In genomic region chr12:388012-388411, GRCh38 we compare ENCODE assay signal across 8 cellular contexts. TPM values are rescaled to one million over a fixed set of nuclear protein-coding genes. Genes with fewer than 3 reads are reported as not detected.
DNase-seq lines count a peak whose midpoint lies in the region; ATAC-seq and TF ChIP-seq lines count a peak whose summit lies in the region.

No MANE protein-coding gene starts in this region.

- no peak for TF ChIP-seq POLR2A in upper lobe of left lung (IDR thresholded peaks at IDR 0.05)

- H3K4me3 ChIP-seq in astrocyte of the spinal cord (ENCODE audit: low read depth, low read length), result peak overlapping the region; percentile 76
- peak overlapping the region; percentile 92 for H3K4me3 ChIP-seq in lower lobe of right lung
- peak overlapping the region; percentile 74 to 93 (median 88) for H3K4me3 ChIP-seq in upper lobe of left lung

- H3K36me3 ChIP-seq in lower lobe of right lung, result peaks cover 27% of the 10 kb centered on the region
- H3K36me3 ChIP-seq in upper lobe of left lung, result peaks cover 10 to 18% (median 15%) of the 10 kb centered on the region in 4 donors

- no peaks in the 10 kb centered on the region for H3K9me3 Mint-ChIP-seq in activated naive CD4-positive, alpha-beta T cell treated with anti-CD3 and anti-CD28 coated beads for 36 hours

- peaks cover 17% of the 10 kb centered on the region for H3K36me3 Mint-ChIP-seq in activated naive CD4-positive, alpha-beta T cell treated with anti-CD3 and anti-CD28 coated beads for 36 hours (ENCODE audit: low read depth)

- no peak for TF ChIP-seq EP300 in upper lobe of left lung (IDR thresholded peaks at IDR 0.05)

- 2 to 5% methylated on average over 2 of the region's 2 CpGs for WGBS in upper lobe of left lung, 2 donors

- in situ Hi-C loops in astrocyte of the spinal cord (cut with HindIII; ENCODE audit: low sequenced_read_pairs), result no loop called here

- H3K4me3 Mint-ChIP-seq in activated naive CD4-positive, alpha-beta T cell treated with anti-CD3 and anti-CD28 coated beads for 36 hours, result peak overlapping the region; percentile 96

- TF ChIP-seq CTCF in astrocyte of the spinal cord (IDR thresholded peaks at IDR 0.05; ENCODE audit: low read depth, low read length) (no peak), lower lobe of right lung (IDR thresholded peaks at IDR 0.05) (no peak), upper lobe of left lung (IDR thresholded peaks at IDR 0.05) (no peak), omental fat pad (IDR thresholded peaks at IDR 0.05) (no peak)

- H3K27ac Mint-ChIP-seq in activated naive CD4-positive, alpha-beta T cell treated with anti-CD3 and anti-CD28 coated beads for 36 hours, result peak overlapping the region; percentile 98

- ATAC-seq in lower lobe of right lung (no peak), upper lobe of left lung (ENCODE audit: low FRiP score in 2 of 2) (no peak), omental fat pad (ENCODE audit: low FRiP score) (no peak)

- peak overlapping the region; percentile 95 for H3K27ac ChIP-seq in lower lobe of right lung
- H3K27ac ChIP-seq in upper lobe of left lung, result peak overlapping the region; percentile 92 to 98 (median 96)

- intact Hi-C loops in activated naive CD4-positive, alpha-beta T cell treated with anti-CD3 and anti-CD28 coated beads for 36 hours (cut with micrococcal nuclease), result loop anchor here (2.0 to 10.0 kb wide), 4 partner anchors 101 to 1617 kb away; partner anchors contain the start of genes DCP1B and WNK1
- intact Hi-C loops in lower lobe of right lung (cut with DNase I), result no loop called here

- H3K4me1 ChIP-seq in lower lobe of right lung, result peaks cover 44% of the 10 kb centered on the region
- peaks cover 22 to 40% (median 27%) of the 10 kb centered on the region in 4 donors for H3K4me1 ChIP-seq in upper lobe of left lung

- H3K27me3 ChIP-seq in lower lobe of right lung (ENCODE audit: low read depth) (no peaks in the 10 kb centered on the region), upper lobe of left lung (no peaks in the 10 kb centered on the region)

- DNase-seq in activated naive CD4-positive, alpha-beta T cell treated with anti-CD3 and anti-CD28 coated beads for 36 hours, result no peak
- no peak for DNase-seq in activated naive CD4-positive, alpha-beta T cell treated with Interleukin-2 at 50 U/mL for 16 hours
- DNase-seq in astrocyte of the spinal cord (ENCODE audit: low read depth, low spot score) (no peak), lower lobe of right lung (no peak), upper lobe of left lung (no peak), omental fat pad (ENCODE audit: low spot score) (no peak), NCI-H1930 (lab: John Stamatoyannopoulos, UW) (no peak), DMS 273 treated with DMSO at 0.1 percent for 48 hours (lab: John Stamatoyannopoulos, UW) (no peak)

- CTCF ChIA-PET in activated naive CD4-positive, alpha-beta T cell treated with anti-CD3 and anti-CD28 coated beads for 36 hours (lab: Charles Lee), result interaction anchor here (3.4 kb wide), 1 partner anchor 13 kb away, joined by 15 read pairs; the partner anchor contains the start of gene CCDC77

- H3K27me3 Mint-ChIP-seq in activated naive CD4-positive, alpha-beta T cell treated with anti-CD3 and anti-CD28 coated beads for 36 hours (ENCODE audit: low read depth), result no peaks in the 10 kb centered on the region

- H3K9me3 ChIP-seq in lower lobe of right lung, result no peaks in the 10 kb centered on the region
- no peaks in the 10 kb centered on the region for H3K9me3 ChIP-seq in upper lobe of left lung

- peaks cover 42% of the 10 kb centered on the region for H3K4me1 Mint-ChIP-seq in activated naive CD4-positive, alpha-beta T cell treated with anti-CD3 and anti-CD28 coated beads for 36 hours (ENCODE audit: low read depth)

RNA-seq across cellular contexts. Expression of gene KDM5A, which starts 1.1 kb away (rescaled TPM):
- total RNA-seq in activated naive CD4-positive, alpha-beta T cell treated with anti-CD3 and anti-CD28 coated beads for 36 hours, result 10 to 100 TPM; 59.0 to 61.3 TPM
- total RNA-seq in lower lobe of right lung (74.2 TPM), upper lobe of left lung (10 to 100 TPM; 51.2 to 79.6 (median 60.1) TPM), omental fat pad (10 to 100 TPM; 48.0 to 86.2 (median 49.9) TPM)

RNA-seq across cellular contexts. Expression of gene CCDC77, which starts 13.4 kb away (rescaled TPM):
- 10 to 100 TPM; 13.2 to 14.9 TPM for total RNA-seq in activated naive CD4-positive, alpha-beta T cell treated with anti-CD3 and anti-CD28 coated beads for 36 hours
- 7.4 TPM for total RNA-seq in lower lobe of right lung
- total RNA-seq in upper lobe of left lung, result 10 to 100 TPM in 1 of 6 donors, 1 to 10 TPM in 5; 6.5 to 25.1 (median 7.6) TPM
- total RNA-seq in omental fat pad, result 1 to 10 TPM; 4.2 to 9.6 (median 5.5) TPM
